In the genomic region with DNA sequence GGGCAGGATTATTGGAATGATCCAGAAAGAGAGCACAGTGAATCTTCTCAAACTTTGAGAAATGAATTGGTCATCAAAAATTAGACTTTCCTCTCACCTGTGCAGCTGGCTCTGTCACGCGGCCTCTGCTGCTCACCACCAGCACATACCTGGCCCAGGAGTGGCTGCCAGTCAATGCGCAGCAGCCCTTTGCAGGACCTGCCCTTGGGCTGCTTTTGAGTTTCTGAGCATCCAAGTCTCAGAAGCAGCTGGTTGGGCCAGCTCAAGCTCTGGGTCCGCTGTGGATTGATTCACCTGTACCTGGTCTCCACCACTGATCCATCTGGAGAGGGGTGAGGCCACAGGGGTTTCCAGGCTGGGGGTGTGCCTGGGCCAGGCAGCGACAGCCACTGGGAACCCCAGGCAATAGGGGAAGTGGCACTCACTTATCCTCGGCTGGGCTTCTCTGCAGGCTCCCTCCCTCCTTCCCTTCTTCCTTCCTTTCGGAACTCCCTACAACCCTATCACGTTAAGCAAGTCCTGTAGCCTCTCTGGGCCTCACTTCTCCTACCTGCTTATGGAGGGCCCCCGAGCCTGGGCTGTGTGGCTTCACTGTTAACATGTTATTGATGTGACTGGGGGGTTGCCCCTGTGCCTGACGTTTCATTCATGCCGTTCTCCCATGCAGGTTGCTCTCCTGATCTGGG, we compare ENCODE assay signal across 1 cellular context.
TF ChIP-seq lines count a peak whose summit lies in the region.

No MANE protein-coding gene starts in this region.

TF ChIP-seq in HepG2, 621 proteins besides CTCF, POLR2A, EP300 and RAD21 (continues in another document):
- peak; percentile 32; the same call in 1 of the 2 replicates for TF ChIP-seq THRA (CRISPR knock-in tag; IDR thresholded peaks at IDR 0.05; ENCODE audit: borderline replicate concordance)
- peak in 1 of 2 experiments; percentile 19; a peak in 1 of 4 replicates for TF ChIP-seq MAFK (conservative IDR thresholded peaks at IDR 0.05 in 1 of 2, IDR thresholded peaks at IDR 0.05 in 1 of 2; ENCODE audit: low read length in 2 of 2)
- no peak for TF ChIP-seq ZNF367 (CRISPR knock-in tag; IDR thresholded peaks at IDR 0.05; ENCODE audit: borderline replicate concordance)
- TF ChIP-seq U2AF1 (optimal IDR thresholded peaks at IDR 0.05; ENCODE audit: low read depth, low read length), result peak; percentile 22
- peak; percentile 21 for TF ChIP-seq XRCC5 (optimal IDR thresholded peaks at IDR 0.05; ENCODE audit: low read length)
- peak; percentile 9; the same call in 1 of the 2 replicates for TF ChIP-seq RCOR2 (CRISPR knock-in tag; IDR thresholded peaks at IDR 0.05)
- no peak for TF ChIP-seq NR2F6 (IDR thresholded peaks at IDR 0.05)
- TF ChIP-seq NR2F6 (CRISPR knock-in tag; IDR thresholded peaks at IDR 0.05), result peak; percentile 55
- peak; percentile 41; the same call in 1 of the 2 replicates for TF ChIP-seq ZNF296 (CRISPR knock-in tag; conservative IDR thresholded peaks at IDR 0.05)
- peak; percentile 69; the same call in 1 of the 2 replicates for TF ChIP-seq SRY (CRISPR knock-in tag; IDR thresholded peaks at IDR 0.05)
- TF ChIP-seq, protein P1, sequence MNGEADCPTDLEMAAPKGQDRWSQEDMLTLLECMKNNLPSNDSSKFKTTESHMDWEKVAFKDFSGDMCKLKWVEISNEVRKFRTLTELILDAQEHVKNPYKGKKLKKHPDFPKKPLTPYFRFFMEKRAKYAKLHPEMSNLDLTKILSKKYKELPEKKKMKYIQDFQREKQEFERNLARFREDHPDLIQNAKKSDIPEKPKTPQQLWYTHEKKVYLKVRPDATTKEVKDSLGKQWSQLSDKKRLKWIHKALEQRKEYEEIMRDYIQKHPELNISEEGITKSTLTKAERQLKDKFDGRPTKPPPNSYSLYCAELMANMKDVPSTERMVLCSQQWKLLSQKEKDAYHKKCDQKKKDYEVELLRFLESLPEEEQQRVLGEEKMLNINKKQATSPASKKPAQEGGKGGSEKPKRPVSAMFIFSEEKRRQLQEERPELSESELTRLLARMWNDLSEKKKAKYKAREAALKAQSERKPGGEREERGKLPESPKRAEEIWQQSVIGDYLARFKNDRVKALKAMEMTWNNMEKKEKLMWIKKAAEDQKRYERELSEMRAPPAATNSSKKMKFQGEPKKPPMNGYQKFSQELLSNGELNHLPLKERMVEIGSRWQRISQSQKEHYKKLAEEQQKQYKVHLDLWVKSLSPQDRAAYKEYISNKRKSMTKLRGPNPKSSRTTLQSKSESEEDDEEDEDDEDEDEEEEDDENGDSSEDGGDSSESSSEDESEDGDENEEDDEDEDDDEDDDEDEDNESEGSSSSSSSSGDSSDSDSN (CRISPR knock-in tag; IDR thresholded peaks at IDR 0.05), result peak; percentile 26; the same call in 1 of the 2 replicates
- TF ChIP-seq PATZ1 (CRISPR knock-in tag; IDR thresholded peaks at IDR 0.05), result peak; percentile 66; the same call in 1 of the 2 replicates
- TF ChIP-seq ZNF335 (CRISPR knock-in tag; IDR thresholded peaks at IDR 0.05), result no peak
- TF ChIP-seq ZNF317 (CRISPR knock-in tag; IDR thresholded peaks at IDR 0.05), result peak; percentile 62; the same call in 1 of the 2 replicates
- peak; percentile 60; the same call in 1 of the 2 replicates for TF ChIP-seq ZNF281 (CRISPR knock-in tag; IDR thresholded peaks at IDR 0.05; ENCODE audit: borderline replicate concordance)
- no peak for TF ChIP-seq HNF4G (IDR thresholded peaks at IDR 0.05; ENCODE audit: borderline replicate concordance, low read depth, low read length)
- peak; percentile 35; the same call in 1 of the 2 replicates for TF ChIP-seq HNF4G (CRISPR knock-in tag; IDR thresholded peaks at IDR 0.05; ENCODE audit: borderline replicate concordance, low read depth)
- TF ChIP-seq ZNF382 (CRISPR knock-in tag; IDR thresholded peaks at IDR 0.05; ENCODE audit: borderline replicate concordance), result no peak
- 0 out of 2 replicates have a peak, but pooled peaks have one; percentile 80 for TF ChIP-seq SMAD1 (CRISPR knock-in tag; IDR thresholded peaks at IDR 0.05; ENCODE audit: borderline replicate concordance, low read depth)
- TF ChIP-seq AGO2 (optimal IDR thresholded peaks at IDR 0.05; ENCODE audit: low read depth, low read length), result peak; percentile 65
- TF ChIP-seq POLR2AphosphoS5 (IDR thresholded peaks at IDR 0.05; ENCODE audit: low read depth, low read length), result no peak
- TF ChIP-seq THAP11 (CRISPR knock-in tag; IDR thresholded peaks at IDR 0.05), result no peak
- no peak for TF ChIP-seq ZBTB3 (CRISPR knock-in tag; IDR thresholded peaks at IDR 0.05; ENCODE audit: borderline replicate concordance, low read depth)
- TF ChIP-seq ZNF567 (CRISPR knock-in tag; IDR thresholded peaks at IDR 0.05; ENCODE audit: borderline replicate concordance), result 0 out of 2 replicates have a peak, but pooled peaks have one; percentile 23
- no peak for TF ChIP-seq SYNCRIP (IDR thresholded peaks at IDR 0.05; ENCODE audit: insufficient read depth, low read depth, low read length)
- TF ChIP-seq ARNT2 (CRISPR knock-in tag; IDR thresholded peaks at IDR 0.05; ENCODE audit: low read depth), result no peak
- no peak for TF ChIP-seq ZKSCAN1 (IDR thresholded peaks at IDR 0.05; ENCODE audit: low read length)
- peak; percentile 93 for TF ChIP-seq ZNF329 (CRISPR knock-in tag; IDR thresholded peaks at IDR 0.05; ENCODE audit: low read depth)
- TF ChIP-seq IKZF4 (CRISPR knock-in tag; IDR thresholded peaks at IDR 0.05; ENCODE audit: borderline replicate concordance, low read depth, not compliant biosample characterization), result no peak
- TF ChIP-seq KDM5B (CRISPR knock-in tag; IDR thresholded peaks at IDR 0.05; ENCODE audit: borderline replicate concordance), result peak; percentile 36; the same call in 1 of the 2 replicates
- 0 out of 2 replicates have a peak, but pooled peaks have one; percentile 21 for TF ChIP-seq ZNF572 (CRISPR knock-in tag; IDR thresholded peaks at IDR 0.05)
- 0 out of 2 replicates have a peak, but pooled peaks have one; percentile 42 for TF ChIP-seq ZNF225 (CRISPR knock-in tag; IDR thresholded peaks at IDR 0.05)
- no peak for TF ChIP-seq ZNF343 (CRISPR knock-in tag; IDR thresholded peaks at IDR 0.05)
- TF ChIP-seq ZNF768 (CRISPR knock-in tag; IDR thresholded peaks at IDR 0.05), result peak; percentile 40; the same call in 1 of the 2 replicates
- no peak for TF ChIP-seq FOXP1 (IDR thresholded peaks at IDR 0.05)
- TF ChIP-seq FOXP1 (CRISPR knock-in tag; IDR thresholded peaks at IDR 0.05), result no peak
- no peak for TF ChIP-seq MYPOP (CRISPR knock-in tag; IDR thresholded peaks at IDR 0.05)
- TF ChIP-seq RBM39 (IDR thresholded peaks at IDR 0.05; ENCODE audit: low read depth, low read length, poor library complexity, severe bottlenecking), result peak; percentile 5
- no peak for TF ChIP-seq NFIC (IDR thresholded peaks at IDR 0.05; ENCODE audit: low read length)
- no peak for TF ChIP-seq PAX8 (CRISPR knock-in tag; IDR thresholded peaks at IDR 0.05; ENCODE audit: borderline replicate concordance)
- no peak for TF ChIP-seq ZNF879 (CRISPR knock-in tag; IDR thresholded peaks at IDR 0.05)
- no peak for TF ChIP-seq ZNF432 (CRISPR knock-in tag; IDR thresholded peaks at IDR 0.05; ENCODE audit: borderline replicate concordance)
- no peak for TF ChIP-seq CENPX (CRISPR knock-in tag; IDR thresholded peaks at IDR 0.05)
- no peak for TF ChIP-seq GRHL1 (CRISPR knock-in tag; conservative IDR thresholded peaks at IDR 0.05)
- no peak for TF ChIP-seq MEF2D (CRISPR knock-in tag; IDR thresholded peaks at IDR 0.05)
- peak; percentile 77; the same call in 1 of the 2 replicates for TF ChIP-seq NRL (CRISPR knock-in tag; IDR thresholded peaks at IDR 0.05; ENCODE audit: borderline replicate concordance)
- no peak for TF ChIP-seq GFI1 (CRISPR knock-in tag; IDR thresholded peaks at IDR 0.05; ENCODE audit: borderline replicate concordance)
- TF ChIP-seq SRF (IDR thresholded peaks at IDR 0.05; ENCODE audit: low read depth, low read length), result no peak
- peak; percentile 5 for TF ChIP-seq YY1 (IDR thresholded peaks at IDR 0.05; ENCODE audit: insufficient read depth, insufficient replicate concordance, low read depth, low read length)
- TF ChIP-seq ZNF383 (CRISPR knock-in tag; IDR thresholded peaks at IDR 0.05; ENCODE audit: borderline replicate concordance), result peak; percentile 49; the same call in 1 of the 2 replicates
- TF ChIP-seq ZNF510 (CRISPR knock-in tag; IDR thresholded peaks at IDR 0.05; ENCODE audit: low read depth), result no peak
- no peak for TF ChIP-seq SIX4 (CRISPR knock-in tag; IDR thresholded peaks at IDR 0.05)
- TF ChIP-seq, protein P2, sequence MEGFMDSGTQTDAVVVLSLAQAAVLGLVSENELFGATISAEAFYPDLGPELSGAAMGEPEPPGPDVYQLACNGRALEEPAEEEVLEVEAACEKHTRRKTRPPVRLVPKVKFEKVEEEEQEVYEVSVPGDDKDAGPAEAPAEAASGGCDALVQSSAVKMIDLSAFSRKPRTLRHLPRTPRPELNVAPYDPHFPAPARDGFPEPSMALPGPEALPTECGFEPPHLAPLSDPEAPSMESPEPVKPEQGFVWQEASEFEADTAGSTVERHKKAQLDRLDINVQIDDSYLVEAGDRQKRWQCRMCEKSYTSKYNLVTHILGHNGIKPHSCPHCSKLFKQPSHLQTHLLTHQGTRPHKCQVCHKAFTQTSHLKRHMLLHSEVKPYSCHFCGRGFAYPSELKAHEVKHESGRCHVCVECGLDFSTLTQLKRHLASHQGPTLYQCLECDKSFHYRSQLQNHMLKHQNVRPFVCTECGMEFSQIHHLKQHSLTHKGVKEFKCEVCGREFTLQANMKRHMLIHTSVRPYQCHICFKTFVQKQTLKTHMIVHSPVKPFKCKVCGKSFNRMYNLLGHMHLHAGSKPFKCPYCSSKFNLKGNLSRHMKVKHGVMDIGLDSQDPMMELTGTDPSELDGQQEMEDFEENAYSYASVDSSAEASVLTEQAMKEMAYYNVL (CRISPR knock-in tag; IDR thresholded peaks at IDR 0.05; ENCODE audit: borderline replicate concordance), result peak; percentile 83
